17 cellular contexts compared by ENCODE assay signal in genomic region chr6:25251426-25251825, GRCh38. TPM values are rescaled to one million over a fixed set of nuclear protein-coding genes. Genes with fewer than 3 reads are reported as not detected.
A peak's percentile ranks its signal among the peaks of the same experiment; 100 is the strongest.
DNase-seq lines count a peak whose midpoint lies in the region; ATAC-seq and TF ChIP-seq lines count a peak whose summit lies in the region.
"Had no signal": no experiment of that assay in that cellular context is flagged by ENCODE, and none has a peak within 500 bp of the region (broad histone marks: within the 10 kb centered on the region; RNA-seq: fewer than 3 reads in every experiment).

No MANE protein-coding gene starts in this region.

- H3K4me1 ChIP-seq in GM23248 (ENCODE audit: insufficient read depth): peaks cover 11% of the 10 kb centered on the region
- H3K4me1 ChIP-seq in OCI-LY1 (ENCODE audit: insufficient read depth, low read length, severe bottlenecking): peaks cover 15% of the 10 kb centered on the region
- H3K4me1 ChIP-seq in H9 (ENCODE audit: insufficient read depth, low read length): no peaks in the 10 kb centered on the region
- H3K4me1 ChIP-seq: HAP-1, SJCRH30 had no signal

- no peak overlapping the region for H4K91ac ChIP-seq in H9 (ENCODE audit: insufficient read length, low read depth, low read length)

- 76 to 84% methylated on average over 2 of the region's 2 CpGs for WGBS in GM23248 (ENCODE audit: low coverage in 1 of 2, low lambda C conversion rate in 2 of 2, missing lambda C conversion rate in 2 of 2), 2 experiments
- no CpG with 5 or more reads among the region's 2 CpGs for WGBS in H9 (ENCODE audit: extremely low coverage, insufficient read length, low lambda C conversion rate)

- H3K4me3 Mint-ChIP-seq in glutamatergic neuron (ENCODE audit: unreplicated experiment): no peak overlapping the region
- no peak overlapping the region for H3K4me3 Mint-ChIP-seq in H9
- H3K4me3 Mint-ChIP-seq in mesothelial cell of epicardium: no peak overlapping the region

- no peak overlapping the region for H3K18ac ChIP-seq in H9 (ENCODE audit: insufficient read length, low read depth, low read length)

- H2BK120ac ChIP-seq in H9 (ENCODE audit: low read depth, low read length, poor library complexity, severe bottlenecking): no peak overlapping the region

- H3K4me2 ChIP-seq in GM23248 (ENCODE audit: unreplicated experiment) (peak overlapping the region; percentile 38), OCI-LY1 (ENCODE audit: low read length) (peak overlapping the region; percentile 27; the same call in 1 of the 2 replicates), H9 (ENCODE audit: insufficient read depth, insufficient read length, low read length) (no peak overlapping the region)

- no peaks in the 10 kb centered on the region for H3K36me3 ChIP-seq in GM23248 (ENCODE audit: low read depth)
- H3K36me3 ChIP-seq in OCI-LY1 (ENCODE audit: insufficient read depth, low read length): no peaks in the 10 kb centered on the region
- H3K36me3 ChIP-seq: HAP-1, SJCRH30 had no signal

- no peak for TF ChIP-seq CTCF in OCI-LY1 (IDR thresholded peaks at IDR 0.05; ENCODE audit: low read length)
- no peak for TF ChIP-seq CTCF in glutamatergic neuron (IDR thresholded peaks at IDR 0.05; ENCODE audit: partially characterized antibody, unreplicated experiment)
- TF ChIP-seq CTCF in H9 (conservative IDR thresholded peaks at IDR 0.05): no peak
- TF ChIP-seq CTCF in mesothelial cell of epicardium (IDR thresholded peaks at IDR 0.05; ENCODE audit: unreplicated experiment): no peak

- no peak overlapping the region for H3K9ac ChIP-seq in GM23248
- H3K9ac ChIP-seq in OCI-LY1 (ENCODE audit: low read length): no peak overlapping the region
- no peak overlapping the region for H3K9ac ChIP-seq in H9 (ENCODE audit: extremely low read depth, insufficient read length, low read length)

- H3K79me2 ChIP-seq in GM23248 (ENCODE audit: insufficient read depth): no peaks in the 10 kb centered on the region
- no peaks in the 10 kb centered on the region for H3K79me2 ChIP-seq in OCI-LY1 (ENCODE audit: insufficient read depth, low read length)
- H3K79me2 ChIP-seq in H9 (ENCODE audit: insufficient read depth, low read length): no peaks in the 10 kb centered on the region

- H3K9me3 Mint-ChIP-seq in glutamatergic neuron (ENCODE audit: unreplicated experiment) (no peaks in the 10 kb centered on the region), H9 (no peaks in the 10 kb centered on the region), mesothelial cell of epicardium (no peaks in the 10 kb centered on the region)

- H4K5ac ChIP-seq in H9 (ENCODE audit: insufficient read length, low read depth, low read length): no peak overlapping the region

- no peak overlapping the region for H3K14ac ChIP-seq in H9 (ENCODE audit: insufficient read depth, low read length)

- no peak overlapping the region for H3K4ac ChIP-seq in H9 (ENCODE audit: low read depth, low read length)

- H2BK15ac ChIP-seq in H9 (ENCODE audit: low read depth, low read length): no peak overlapping the region

- H3K79me1 ChIP-seq in H9 (ENCODE audit: insufficient read depth, low read depth, low read length, poor library complexity, severe bottlenecking): no peaks in the 10 kb centered on the region

- H3T11ph ChIP-seq in H9 (ENCODE audit: low read length): no peak overlapping the region

- no peak overlapping the region for H2BK5ac ChIP-seq in H9 (ENCODE audit: insufficient read length, low read length)

- H3K9me2 ChIP-seq in GM23248 (ENCODE audit: insufficient read depth) (no peaks in the 10 kb centered on the region), OCI-LY1 (ENCODE audit: low read depth, low read length) (no peaks in the 10 kb centered on the region)

- no peak overlapping the region for H3K56ac ChIP-seq in H9 (ENCODE audit: insufficient read length, low read depth, low read length)

- DNase-seq in GM23248: no peak
- no peak for DNase-seq in glutamatergic neuron
- no peak for DNase-seq in H9
- DNase-seq in foreskin melanocyte: no peak
- DNase-seq in mesothelial cell of epicardium (ENCODE audit: low spot score in 2 of 2, unreplicated experiment in 2 of 2): no peak
- DNase-seq: DMS79, KG1, NCI-H1436, NCI-H1930, NCI-H446 treated with DMSO at 0.1 percent for 48 hours, SJCRH30 had no signal

- H2AK5ac ChIP-seq in H9 (ENCODE audit: insufficient read length, low read length): no peak overlapping the region

- H3K4me1 Mint-ChIP-seq in glutamatergic neuron (ENCODE audit: low read depth, unreplicated experiment) (peaks cover 4% of the 10 kb centered on the region), H9 (no peaks in the 10 kb centered on the region), mesothelial cell of epicardium (peaks cover 31% of the 10 kb centered on the region)

- H3K27me3 ChIP-seq in GM23248 (replicated peaks; ENCODE audit: insufficient read depth) (no peaks in the 10 kb centered on the region), OCI-LY1 (ENCODE audit: insufficient read depth, low read length) (no peaks in the 10 kb centered on the region), H9 (ENCODE audit: insufficient read depth, low read length) (no peaks in the 10 kb centered on the region)
- H3K27me3 ChIP-seq: SJCRH30 had no signal

- no peaks in the 10 kb centered on the region for H3K27me3 Mint-ChIP-seq in glutamatergic neuron (ENCODE audit: unreplicated experiment)
- H3K27me3 Mint-ChIP-seq in H9 (ENCODE audit: low read depth): no peaks in the 10 kb centered on the region
- H3K27me3 Mint-ChIP-seq in mesothelial cell of epicardium (ENCODE audit: low read depth): peaks cover 2% of the 10 kb centered on the region

- no peaks in the 10 kb centered on the region for H3K36me3 Mint-ChIP-seq in glutamatergic neuron (ENCODE audit: unreplicated experiment)
- H3K36me3 Mint-ChIP-seq in H9 (ENCODE audit: insufficient read depth in 1 of 3, low read depth in 3 of 3): no peaks in the 10 kb centered on the region
- H3K36me3 Mint-ChIP-seq in mesothelial cell of epicardium: no peaks in the 10 kb centered on the region

- in situ Hi-C loops in GM23248 (cut with MboI): loop anchor here (25.0 kb wide), 1 partner anchor 311 kb away; no protein-coding TSS in a partner anchor

- H2BK20ac ChIP-seq in H9 (ENCODE audit: low read depth, low read length, poor library complexity, severe bottlenecking): no peak overlapping the region

- H3K23me2 ChIP-seq in H9 (ENCODE audit: insufficient read length, low read depth, low read length, poor library complexity, severe bottlenecking): no peaks in the 10 kb centered on the region

- ATAC-seq in HG03097 (IDR thresholded peaks at IDR 0.05; ENCODE audit: low FRiP score, unreplicated experiment) (peak; percentile 15), HG03175 (IDR thresholded peaks at IDR 0.05; ENCODE audit: unreplicated experiment) (no peak)
- ATAC-seq: HepG2 had no signal

- H2AFZ ChIP-seq in GM23248 (no peak overlapping the region), OCI-LY1 (ENCODE audit: low read length) (no peak overlapping the region), H9 (ENCODE audit: low read length) (no peak overlapping the region)

- H3F3A ChIP-seq in GM23248 (ENCODE audit: insufficient read depth) (peaks cover 12% of the 10 kb centered on the region; the same call in 1 of the 2 replicates), OCI-LY1 (ENCODE audit: insufficient read depth, low read length) (no peaks in the 10 kb centered on the region)

- H3K9me3 ChIP-seq in GM23248 (ENCODE audit: low read depth): no peaks in the 10 kb centered on the region
- no peaks in the 10 kb centered on the region for H3K9me3 ChIP-seq in OCI-LY1 (ENCODE audit: low read length)
- H3K9me3 ChIP-seq in H9 (ENCODE audit: control insufficient read depth, low read depth, low read length): no peaks in the 10 kb centered on the region
- H3K9me3 ChIP-seq: HAP-1, SJCRH30 had no signal

- peak overlapping the region; percentile 45 for H3K27ac Mint-ChIP-seq in glutamatergic neuron (ENCODE audit: unreplicated experiment)
- H3K27ac Mint-ChIP-seq in H9: no peak overlapping the region
- H3K27ac Mint-ChIP-seq in mesothelial cell of epicardium: no peak overlapping the region

- H3K4me3 ChIP-seq in GM23248 (no peak overlapping the region), OCI-LY1 (ENCODE audit: low read depth, low read length, poor library complexity, severe bottlenecking) (no peak overlapping the region)
- H3K4me3 ChIP-seq: HAP-1, SJCRH30 had no signal

- no peaks in the 10 kb centered on the region for H4K20me1 ChIP-seq in GM23248 (ENCODE audit: insufficient read depth)
- no peaks in the 10 kb centered on the region for H4K20me1 ChIP-seq in OCI-LY1 (ENCODE audit: insufficient read depth, low read length)
- no peaks in the 10 kb centered on the region for H4K20me1 ChIP-seq in H9 (ENCODE audit: control insufficient read depth, insufficient read depth, insufficient read length)

- H4K8ac ChIP-seq in H9 (replicated peaks; ENCODE audit: insufficient read length, low read depth, low read length): no peak overlapping the region

- no peak overlapping the region for H3K23ac ChIP-seq in H9 (ENCODE audit: insufficient read length, low read depth, low read length)

- no peak overlapping the region for H3K27ac ChIP-seq in GM23248
- peak overlapping the region; percentile 48 for H3K27ac ChIP-seq in OCI-LY1 (ENCODE audit: low read depth, low read length, poor library complexity, severe bottlenecking)
- no peak overlapping the region for H3K27ac ChIP-seq in H9 (ENCODE audit: insufficient read length, low read depth, low read length)
- H3K27ac ChIP-seq: C4-2B, SJCRH30 had no signal

- no peak overlapping the region for H2BK12ac ChIP-seq in H9 (ENCODE audit: insufficient read length, low read depth, low read length)

RNA-seq across cellular contexts. Expression of gene CARMIL1, which starts 27.7 kb away (rescaled TPM):
- 6.3 and 10.9 TPM in 2 replicates for total RNA-seq in GM23248 (2014; rRNA removed; shearing (Covaris generic))
- polyA plus RNA-seq in GM23248 (2016; fragmentation: Nextera tagmentation; extraction: Ambion mirVana): 11.0 and 11.9 TPM in 2 replicates
- total RNA-seq in glutamatergic neuron (ENCODE audit: unreplicated experiment): 4.8 TPM
- total RNA-seq in H9 (2021): 23.6 and 24.0 TPM in 2 replicates
- total RNA-seq in mesothelial cell of epicardium: 12.4 to 15.7 TPM (median 14.2 TPM) in 3 replicates
